14 cellular contexts compared by ENCODE assay signal in the genomic region with DNA sequence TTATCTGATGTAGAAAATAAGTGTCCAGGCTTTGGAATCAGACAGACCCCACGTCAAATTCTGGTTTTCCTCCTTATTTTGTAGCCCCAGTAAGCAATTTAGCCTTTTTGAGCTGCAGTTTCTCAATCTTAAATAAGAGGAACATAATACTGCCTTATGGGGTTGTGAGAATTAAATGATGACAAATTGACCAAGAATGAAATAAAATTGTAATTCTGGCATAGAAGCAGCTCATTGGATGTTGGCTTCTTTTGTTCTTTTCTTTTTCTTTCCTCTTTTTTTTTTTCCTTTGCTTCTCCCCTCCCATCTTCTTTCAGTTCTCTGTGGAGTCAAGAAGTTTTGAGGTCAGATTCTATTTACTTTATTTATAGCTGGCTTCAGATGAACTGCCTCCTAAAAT.
"Had no signal": no experiment of that assay in that cellular context is flagged by ENCODE, and none has a peak within 500 bp of the region (broad histone marks: within the 10 kb centered on the region; RNA-seq: fewer than 3 reads in every experiment).

No MANE protein-coding gene starts in this region.

- H3K27ac Mint-ChIP-seq: activated CD4-positive, alpha-beta memory T cell treated with anti-CD3 and anti-CD28 coated beads, Interleukin-2, amount 10 ng/mL, durations not matched to agents 7 days and 5 days; natural killer cell had no signal

- ATAC-seq: esophagus mucosa, foreskin keratinocyte, left colon, natural killer cell had no signal

- H3K9me3 Mint-ChIP-seq: activated CD4-positive, alpha-beta memory T cell treated with anti-CD3 and anti-CD28 coated beads, Interleukin-2, amount 10 ng/mL, durations not matched to agents 7 days and 5 days; activated naive CD4-positive, alpha-beta T cell treated with anti-CD3 and anti-CD28 coated beads, Interleukin-2, amount 50 U/mL, for 72 hours; natural killer cell had no signal

- H3K36me3 Mint-ChIP-seq: activated naive CD4-positive, alpha-beta T cell treated with anti-CD3 and anti-CD28 coated beads, Interleukin-2, amount 50 U/mL, for 72 hours; natural killer cell had no signal

- H3K4me3 Mint-ChIP-seq: activated CD4-positive, alpha-beta memory T cell treated with anti-CD3 and anti-CD28 coated beads, Interleukin-2, amount 10 ng/mL, durations not matched to agents 7 days and 5 days; natural killer cell had no signal

- DNase-seq: activated CD4-positive, alpha-beta memory T cell treated with anti-CD3 and anti-CD28 coated beads, Interleukin-2, amount 10 ng/mL, durations not matched to agents 7 days and 5 days; activated CD4-positive, alpha-beta T cell treated with anti-CD3 and anti-CD28 coated beads for 1 hour; dorsolateral prefrontal cortex; foreskin keratinocyte; head of caudate nucleus; left colon; natural killer cell; sigmoid colon; stimulated activated CD4-positive, alpha-beta T cell treated with anti-CD3 and anti-CD28 coated beads, Interleukin-12 subunit alpha, Interleukin-12 subunit beta, amount 100 ng/mL, for 4 hours; stimulated activated naive CD4-positive, alpha-beta T cell treated with Interleukin-2 at 50 U/mL for 16 hours; T-helper 9 cell; thyroid gland had no signal
